8 cellular contexts compared by ENCODE assay signal in genomic region chr4:180150818-180151217, GRCh38.
DNase-seq lines count a peak whose midpoint lies in the region; ATAC-seq and TF ChIP-seq lines count a peak whose summit lies in the region.

No MANE protein-coding gene starts in this region.

- H3K4me3 ChIP-seq in IMR-90 (ENCODE audit: insufficient read depth, low read depth, low read length) = no peak overlapping the region
- H3K4me3 ChIP-seq in SK-N-SH (ENCODE audit: low read depth in 2 of 2, low read length in 1 of 2) = no peak overlapping the region
- no peak overlapping the region for H3K4me3 ChIP-seq in colonic mucosa
- H3K4me3 ChIP-seq in upper lobe of left lung = no peak overlapping the region

- H2BK5ac ChIP-seq in IMR-90 (ENCODE audit: low read depth, low read length, poor library complexity, severe bottlenecking) = no peak overlapping the region

- DNase-seq in Caki2 (ENCODE audit: low read depth) (peak; percentile 19), IMR-90 (peak; percentile 12), SK-N-SH (peak; percentile 0), inferior parietal cortex (ENCODE audit: extremely low spot score) (peak; percentile 21), NCI-H345 (lab: John Stamatoyannopoulos, UW) (no peak), colonic mucosa (no peak), upper lobe of left lung (no peak), medulla oblongata (ENCODE audit: extremely low spot score) (no peak)

- no peak overlapping the region for H2AK9ac ChIP-seq in IMR-90 (replicated peaks; ENCODE audit: low read depth, low read length, poor library complexity)

- WGBS in IMR-90 (ENCODE audit: extremely low coverage in 2 of 2, insufficient read length in 1 of 2), 2 experiments = no CpG with 5 or more reads among the region's 3 CpGs
- 1% methylated on average over 3 of the region's 3 CpGs for WGBS in SK-N-SH (ENCODE audit: low lambda C conversion rate)
- WGBS in upper lobe of left lung, 2 donors = 29 to 32% methylated on average over 3 of the region's 3 CpGs

- no peaks in the 10 kb centered on the region for H3K79me2 ChIP-seq in SK-N-SH (ENCODE audit: insufficient read depth)

- H3K9me2 ChIP-seq in SK-N-SH = no peaks in the 10 kb centered on the region

- dilution Hi-C loops in IMR-90 (cut with HindIII; ENCODE audit: low sequenced_read_pairs, unreplicated experiment) = no loop called here

- TF ChIP-seq CTCF in IMR-90 (conservative IDR thresholded peaks at IDR 0.05; ENCODE audit: low read depth, low read length) = peak; percentile 39
- peak; percentile 63 for TF ChIP-seq CTCF in SK-N-SH (IDR thresholded peaks at IDR 0.05)
- no peak for TF ChIP-seq CTCF in colonic mucosa (IDR thresholded peaks at IDR 0.05)
- no peak for TF ChIP-seq CTCF in upper lobe of left lung (IDR thresholded peaks at IDR 0.05)

- H3K4me1 ChIP-seq in IMR-90 (ENCODE audit: control insufficient read depth, insufficient read depth, low read length) = no peaks in the 10 kb centered on the region
- peaks cover 0 to 5% of the 10 kb centered on the region in 2 experiments; a peak in 1 of 4 replicates for H3K4me1 ChIP-seq in SK-N-SH (ENCODE audit: control insufficient read depth in 1 of 2, insufficient read depth in 2 of 2, low read depth in 1 of 2, low read length in 1 of 2)
- no peaks in the 10 kb centered on the region for H3K4me1 ChIP-seq in colonic mucosa
- H3K4me1 ChIP-seq in upper lobe of left lung = no peaks in the 10 kb centered on the region

- TF ChIP-seq RAD21 in IMR-90 (IDR thresholded peaks at IDR 0.05; ENCODE audit: low read length) (peak; percentile 22; the same call in 1 of the 2 replicates), SK-N-SH (IDR thresholded peaks at IDR 0.05; ENCODE audit: low read length) (no peak)

- H2AK5ac ChIP-seq in IMR-90 (ENCODE audit: low read depth, low read length) = no peak overlapping the region

- no peak overlapping the region for H3K14ac ChIP-seq in IMR-90 (replicated peaks; ENCODE audit: low read depth, low read length)

- intact Hi-C loops in IMR-90 (cut with micrococcal nuclease) = no loop called here
- intact Hi-C loops in colonic mucosa (cut with DNase I) = no loop called here

- H3K18ac ChIP-seq in IMR-90 (ENCODE audit: low read depth, low read length) = no peak overlapping the region

- H3K27ac ChIP-seq in IMR-90 (ENCODE audit: insufficient read depth, low read length) = no peak overlapping the region
- no peak overlapping the region for H3K27ac ChIP-seq in SK-N-SH (ENCODE audit: low read depth in 2 of 2, low read length in 1 of 2)
- H3K27ac ChIP-seq in colonic mucosa = no peak overlapping the region
- H3K27ac ChIP-seq in upper lobe of left lung = no peak overlapping the region

- no peak overlapping the region for H4K91ac ChIP-seq in IMR-90 (ENCODE audit: insufficient read depth, low read depth, low read length)

- CTCF ChIA-PET in IMR-90 (lab: Yijun Ruan, JAX) = no interaction called here
- CTCF ChIA-PET in SK-N-SH (lab: Yijun Ruan, JAX) = interaction anchor here (0.9 kb wide), 1 partner anchor 284 kb away, joined by 3 read pairs; no protein-coding TSS in a partner anchor

- H4K8ac ChIP-seq in IMR-90 (ENCODE audit: low read depth in 2 of 2, low read length in 2 of 2) = no peak overlapping the region

- H3K9me3 ChIP-seq in IMR-90 (ENCODE audit: control insufficient read depth, insufficient read depth, low read length) = no peaks in the 10 kb centered on the region
- no peaks in the 10 kb centered on the region for H3K9me3 ChIP-seq in SK-N-SH
- no peaks in the 10 kb centered on the region for H3K9me3 ChIP-seq in colonic mucosa
- no peaks in the 10 kb centered on the region for H3K9me3 ChIP-seq in upper lobe of left lung

- no peak overlapping the region for H3K23ac ChIP-seq in IMR-90 (ENCODE audit: low read depth, low read length)

- POLR2A ChIA-PET in IMR-90 (lab: Charles Lee; ENCODE audit: unreplicated experiment) = no interaction called here
- POLR2A ChIA-PET in SK-N-SH (lab: Yijun Ruan, JAX) = no interaction called here

- H4K20me1 ChIP-seq in IMR-90 (ENCODE audit: insufficient read depth, low read length) (no peaks in the 10 kb centered on the region), SK-N-SH (ENCODE audit: insufficient read depth) (no peaks in the 10 kb centered on the region)

- no peaks in the 10 kb centered on the region for H3K79me1 ChIP-seq in IMR-90 (ENCODE audit: low read depth in 1 of 2, low read length in 2 of 2)

- ATAC-seq in IMR-90 (ENCODE audit: low read depth) (no peak), upper lobe of left lung (ENCODE audit: low FRiP score in 2 of 2) (no peak)

- no peaks in the 10 kb centered on the region for H3K9me1 ChIP-seq in IMR-90 (ENCODE audit: insufficient read depth, low read length)

- H3K9ac ChIP-seq in IMR-90 (ENCODE audit: low read depth, low read length) (no peak overlapping the region), SK-N-SH (no peak overlapping the region), colonic mucosa (ENCODE audit: low read depth in 2 of 2, low read length in 2 of 2) (no peak overlapping the region)

- H2BK120ac ChIP-seq in IMR-90 (ENCODE audit: low read depth, low read length) = no peak overlapping the region

- H3K4ac ChIP-seq in IMR-90 (ENCODE audit: low read depth, low read length) = no peak overlapping the region

- H3K56ac ChIP-seq in IMR-90 (ENCODE audit: extremely low read depth, insufficient read depth, low read length) = no peak overlapping the region

- in situ Hi-C loops in Caki2 (cut with HindIII; ENCODE audit: low pct_unique_long_range_greater_than_20kb, low sequenced_read_pairs) = no loop called here
- in situ Hi-C loops in IMR-90 (cut with MboI; ENCODE audit: low sequenced_read_pairs) = no loop called here

- H2BK20ac ChIP-seq in IMR-90 (ENCODE audit: low read depth, low read length) = no peak overlapping the region

- no TSS peak for BruUV-seq in IMR-90 (replicated peaks; lab: Mats Ljungman, UMichigan)

- H2BK15ac ChIP-seq in IMR-90 (ENCODE audit: low read depth, low read length) = no peak overlapping the region

- no peak for TF ChIP-seq POLR2A in IMR-90 (IDR thresholded peaks at IDR 0.05; ENCODE audit: low read depth, low read length)
- no peak for TF ChIP-seq POLR2A in upper lobe of left lung (IDR thresholded peaks at IDR 0.05)

- H2AFZ ChIP-seq in IMR-90 (replicated peaks; ENCODE audit: low read length, poor library complexity) (no peak overlapping the region), SK-N-SH (ENCODE audit: low read depth) (no peak overlapping the region)

- TF ChIP-seq EP300 in SK-N-SH (IDR thresholded peaks at IDR 0.05; ENCODE audit: borderline replicate concordance in 1 of 2, low read depth in 1 of 2, low read length in 1 of 2) (no peak), upper lobe of left lung (IDR thresholded peaks at IDR 0.05) (no peak)

- no peaks in the 10 kb centered on the region for H3F3A ChIP-seq in SK-N-SH (replicated peaks; ENCODE audit: insufficient read depth)

- H3K4me2 ChIP-seq in IMR-90 (ENCODE audit: low read depth, low read length) (no peak overlapping the region), SK-N-SH (no peak overlapping the region)

- no peaks in the 10 kb centered on the region for H3K27me3 ChIP-seq in IMR-90 (ENCODE audit: control insufficient read depth, insufficient read depth, low read length)
- H3K27me3 ChIP-seq in SK-N-SH (ENCODE audit: insufficient read depth) = no peaks in the 10 kb centered on the region
- H3K27me3 ChIP-seq in colonic mucosa = no peaks in the 10 kb centered on the region
- H3K27me3 ChIP-seq in upper lobe of left lung = no peaks in the 10 kb centered on the region

- H3K36me3 ChIP-seq in IMR-90 (ENCODE audit: control insufficient read depth, insufficient read depth, low read length) (no peaks in the 10 kb centered on the region), SK-N-SH (replicated peaks in 1 of 2; ENCODE audit: control insufficient read depth in 1 of 2, insufficient read depth in 2 of 2, low read length in 1 of 2) (no peaks in the 10 kb centered on the region), colonic mucosa (no peaks in the 10 kb centered on the region), upper lobe of left lung (no peaks in the 10 kb centered on the region)

- no peak overlapping the region for H4K5ac ChIP-seq in IMR-90 (ENCODE audit: low read depth, low read length)

TF ChIP-seq in IMR-90, 13 proteins besides CTCF, POLR2A, EP300 and RAD21:
- no peak for TF ChIP-seq CHD1 (IDR thresholded peaks at IDR 0.05; ENCODE audit: low read depth, low read length)
- TF ChIP-seq CEBPB (IDR thresholded peaks at IDR 0.05; ENCODE audit: low read depth, low read length) = 0 out of 2 replicates have a peak, but pooled peaks have one; percentile 29

TF ChIP-seq in SK-N-SH, 30 proteins besides CTCF, POLR2A, EP300 and RAD21:
- TF ChIP-seq ELF1 (IDR thresholded peaks at IDR 0.05) = no peak

Comparison
In these comparisons a context has a peak if more than half of its experiments do, and no peak if none do; other contexts are left out.
1. DNase-seq: peak in Caki2 (single experiment), IMR-90 (single experiment), SK-N-SH (single experiment) and inferior parietal cortex (single experiment); none in NCI-H345 (single experiment), colonic mucosa (single experiment), upper lobe of left lung (0 of 2) and medulla oblongata (single experiment).
2. CTCF ChIP-seq: peak in IMR-90 (single experiment) and SK-N-SH (single experiment); none in colonic mucosa (single experiment) and upper lobe of left lung (0 of 6).